In the genomic region with DNA sequence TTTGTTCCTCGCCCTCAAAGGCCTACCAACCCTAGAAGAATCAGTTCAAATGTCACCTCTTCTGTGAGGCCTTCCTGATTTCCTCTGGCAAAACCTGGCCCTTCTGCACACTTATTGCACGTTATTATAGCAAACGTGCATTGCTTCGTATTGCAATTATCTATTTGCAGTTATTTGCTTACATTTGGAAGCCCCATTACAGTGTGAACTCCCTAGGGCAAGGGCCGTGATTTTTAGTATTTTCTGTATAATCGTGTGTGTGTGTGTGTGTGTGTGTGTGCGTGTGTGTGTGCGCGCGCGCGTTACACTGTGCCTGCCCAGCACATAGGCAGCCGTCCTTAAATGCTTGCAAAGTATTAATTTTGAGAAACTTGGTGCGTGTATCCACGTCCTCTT, we compare ENCODE assay signal across 8 cellular contexts. TPM values are rescaled to one million over a fixed set of nuclear protein-coding genes. Genes with fewer than 3 reads are reported as not detected.
DNase-seq lines count a peak whose midpoint lies in the region; ATAC-seq and TF ChIP-seq lines count a peak whose summit lies in the region.

No MANE protein-coding gene starts in this region.

- H3K4me1 ChIP-seq in spleen = peaks cover 4 to 21% (median 13%) of the 10 kb centered on the region in 6 donors

- DNase-seq in left ventricle myocardium superior (no peak), spleen (no peak), NCI-H748 treated with DMSO at 0.1 percent for 48 hours (lab: John Stamatoyannopoulos, UW) (no peak), COLO829 (ENCODE audit: low spot score) (no peak)
- no peak for DNase-seq in activated effector memory CD4-positive, alpha-beta T cell treated with anti-CD3 and anti-CD28 coated beads, Interleukin-2, amount 50 U/mL, for 16 hours

- H3K36me3 ChIP-seq in spleen = peaks cover 0 to 13% (median 0%) of the 10 kb centered on the region in 6 donors

- WGBS in spleen, 5 donors = 9 to 12% (median 10%) methylated on average over 15 of the region's 15 CpGs

- intact Hi-C loops in left ventricle myocardium superior (cut with micrococcal nuclease) = no loop called here
- intact Hi-C loops in spleen (cut with DNase I; ENCODE audit: low total_unique reads) = no loop called here

- TF ChIP-seq CTCF in VCaP (conservative IDR thresholded peaks at IDR 0.05) (no peak), spleen (IDR thresholded peaks at IDR 0.05 in 8 of 11, conservative IDR thresholded peaks at IDR 0.05 in 3 of 11) (no peak)

- H3K27ac ChIP-seq in VCaP (peak overlapping the region; percentile 68), spleen (peak overlapping the region in 6 of 8 donors; percentile 36 to 84 (median 70))

- no peaks in the 10 kb centered on the region for H3K9me3 ChIP-seq in spleen

- H3K4me3 ChIP-seq in spleen = peak overlapping the region; percentile 58 to 91 (median 64)

- peak; percentile 23 for ATAC-seq in GM18868 (IDR thresholded peaks at IDR 0.05; ENCODE audit: unreplicated experiment)
- ATAC-seq in HG02759 (IDR thresholded peaks at IDR 0.05; ENCODE audit: unreplicated experiment) = peak; percentile 19
- ATAC-seq in left ventricle myocardium superior = peak; percentile 7

- H3K27me3 ChIP-seq in spleen (replicated peaks in 1 of 7) = peaks cover 0 to 26% (median 8%) of the 10 kb centered on the region in 7 donors

- no peak for TF ChIP-seq POLR2A in spleen (IDR thresholded peaks at IDR 0.05)

RNA-seq across cellular contexts. Expression of a gene that starts 0.5 kb away (rescaled TPM):
- total RNA-seq in left ventricle myocardium superior (3.4 TPM), spleen (10 to 100 TPM in 1 of 7 donors, 1 to 10 TPM in 6; 5.0 to 11.0 (median 8.1) TPM)
- polyA plus RNA-seq in spleen = 1 to 10 TPM; 1.5 to 2.6 (median 1.5) TPM

RNA-seq across cellular contexts. Expression of a gene that starts 5.5 kb away (rescaled TPM):
- total RNA-seq in left ventricle myocardium superior (not detected), spleen (1 to 10 TPM in 4 of 7 donors, under 1 TPM in 3; 0.43 to 2.0 (median 1.1) TPM)
- polyA plus RNA-seq in spleen = under 1 TPM; 0.26 to 0.61 (median 0.47) TPM
